Comparison of ENCODE assay signal across 2 cellular contexts in genomic region chr17:60355663-60356594, GRCh38.
A peak's percentile ranks its signal among the peaks of the same experiment; 100 is the strongest.
TF ChIP-seq lines count a peak whose summit lies in the region.

No MANE protein-coding gene starts in this region.

TF ChIP-seq in A549, 52 proteins besides CTCF, POLR2A, EP300 and RAD21:
- TF ChIP-seq GATA3 (IDR thresholded peaks at IDR 0.05; ENCODE audit: borderline replicate concordance) = 0 out of 2 replicates have a peak, but pooled peaks have one; percentile 31
- TF ChIP-seq NPAS2 (CRISPR knock-in tag; IDR thresholded peaks at IDR 0.05; ENCODE audit: borderline replicate concordance) = no peak
- peak; percentile 30; the same call in 1 of the 2 replicates for TF ChIP-seq KDM1A (IDR thresholded peaks at IDR 0.05; ENCODE audit: low read depth)
- TF ChIP-seq JUN (IDR thresholded peaks at IDR 0.05) = no peak
- TF ChIP-seq PHF8 (IDR thresholded peaks at IDR 0.05; ENCODE audit: borderline replicate concordance, low read depth) = no peak
- no peak for TF ChIP-seq SMC3 (IDR thresholded peaks at IDR 0.05)

TF ChIP-seq in HepG2, 621 proteins besides CTCF, POLR2A, EP300 and RAD21 (continues in another document):
- no peak for TF ChIP-seq FOXO1 (CRISPR knock-in tag; IDR thresholded peaks at IDR 0.05)
- TF ChIP-seq ZNF747 (CRISPR knock-in tag; IDR thresholded peaks at IDR 0.05; ENCODE audit: borderline replicate concordance) = no peak
- peak; percentile 59; the same call in 1 of the 2 replicates for TF ChIP-seq ZNF580 (CRISPR knock-in tag; IDR thresholded peaks at IDR 0.05; ENCODE audit: borderline replicate concordance, low read depth)
- TF ChIP-seq BHLHE40 (IDR thresholded peaks at IDR 0.05; ENCODE audit: low read length) = peak; percentile 68; the same call in 1 of the 2 replicates
- TF ChIP-seq TOPORS (CRISPR knock-in tag; IDR thresholded peaks at IDR 0.05) = no peak
- TF ChIP-seq ZNF775 (CRISPR knock-in tag; IDR thresholded peaks at IDR 0.05; ENCODE audit: borderline replicate concordance) = peak; percentile 70; the same call in 1 of the 2 replicates
- TF ChIP-seq POGZ (CRISPR knock-in tag; IDR thresholded peaks at IDR 0.05) = 0 out of 2 replicates have a peak, but pooled peaks have one; percentile 17
- no peak for TF ChIP-seq NONO (IDR thresholded peaks at IDR 0.05)
- TF ChIP-seq NONO (CRISPR knock-in tag; conservative IDR thresholded peaks at IDR 0.05) = 0 out of 2 replicates have a peak, but pooled peaks have one; percentile 21
- TF ChIP-seq PLSCR1 (CRISPR knock-in tag; IDR thresholded peaks at IDR 0.05; ENCODE audit: borderline replicate concordance) = no peak
- no peak for TF ChIP-seq UBTF (CRISPR knock-in tag; IDR thresholded peaks at IDR 0.05)
- 0 out of 2 replicates have a peak, but pooled peaks have one; percentile 16 for TF ChIP-seq NFKBIZ (CRISPR knock-in tag; IDR thresholded peaks at IDR 0.05)
- peak; percentile 63; the same call in 1 of the 2 replicates for TF ChIP-seq TBX2 (CRISPR knock-in tag; IDR thresholded peaks at IDR 0.05; ENCODE audit: borderline replicate concordance)
- TF ChIP-seq DMTF1 (CRISPR knock-in tag; IDR thresholded peaks at IDR 0.05) = no peak
- no peak for TF ChIP-seq PREB (CRISPR knock-in tag; IDR thresholded peaks at IDR 0.05)
- TF ChIP-seq ARID3A (IDR thresholded peaks at IDR 0.05; ENCODE audit: low read depth, low read length) = peak; percentile 53; the same call in 1 of the 2 replicates
- no peak for TF ChIP-seq ZNF501 (CRISPR knock-in tag; IDR thresholded peaks at IDR 0.05)
- TF ChIP-seq MNT (IDR thresholded peaks at IDR 0.05) = peak; percentile 61; the same call in 1 of the 2 replicates
- TF ChIP-seq MXI1 (IDR thresholded peaks at IDR 0.05; ENCODE audit: borderline replicate concordance, low read depth, low read length) = peak; percentile 35; the same call in 1 of the 3 replicates
- TF ChIP-seq ZNF652 (CRISPR knock-in tag; IDR thresholded peaks at IDR 0.05; ENCODE audit: borderline replicate concordance, low read depth) = peak; percentile 96
- peak; percentile 77; the same call in 1 of the 2 replicates for TF ChIP-seq ARID5B (CRISPR knock-in tag; IDR thresholded peaks at IDR 0.05)
- TF ChIP-seq JDP2 (CRISPR knock-in tag; IDR thresholded peaks at IDR 0.05; ENCODE audit: borderline replicate concordance) = no peak
- peak; percentile 21; the same call in 1 of the 2 replicates for TF ChIP-seq ZNF772 (CRISPR knock-in tag; IDR thresholded peaks at IDR 0.05)
- TF ChIP-seq ZSCAN31 (CRISPR knock-in tag; IDR thresholded peaks at IDR 0.05; ENCODE audit: low read depth) = 0 out of 2 replicates have a peak, but pooled peaks have one; percentile 42
- TF ChIP-seq SNAPC2 (CRISPR knock-in tag; IDR thresholded peaks at IDR 0.05) = 0 out of 2 replicates have a peak, but pooled peaks have one; percentile 58
- peak; percentile 100 for TF ChIP-seq BCL6 (CRISPR knock-in tag; IDR thresholded peaks at IDR 0.05)
- TF ChIP-seq TERF1 (CRISPR knock-in tag; IDR thresholded peaks at IDR 0.05) = no peak
- TF ChIP-seq ZNF670 (CRISPR knock-in tag; IDR thresholded peaks at IDR 0.05; ENCODE audit: borderline replicate concordance) = no peak
- TF ChIP-seq ZNF362 (CRISPR knock-in tag; IDR thresholded peaks at IDR 0.05; ENCODE audit: borderline replicate concordance) = peak; percentile 84
- TF ChIP-seq ISL2 (CRISPR knock-in tag; IDR thresholded peaks at IDR 0.05) = peak; percentile 87
- no peak for TF ChIP-seq ZNF704 (CRISPR knock-in tag; IDR thresholded peaks at IDR 0.05; ENCODE audit: borderline replicate concordance)
- TF ChIP-seq MAX (IDR thresholded peaks at IDR 0.05) = peak; percentile 58
- peak; percentile 32; the same call in 1 of the 2 replicates for TF ChIP-seq NR2C2 (CRISPR knock-in tag; IDR thresholded peaks at IDR 0.05; ENCODE audit: borderline replicate concordance)
- 0 out of 2 replicates have a peak, but pooled peaks have one; percentile 29 for TF ChIP-seq IRF2 (CRISPR knock-in tag; IDR thresholded peaks at IDR 0.05)
- TF ChIP-seq ZZZ3 (CRISPR knock-in tag; IDR thresholded peaks at IDR 0.05; ENCODE audit: borderline replicate concordance) = no peak
- TF ChIP-seq SOX13 (IDR thresholded peaks at IDR 0.05) = peak; percentile 66; the same call in 1 of the 2 replicates
- TF ChIP-seq SOX13 (CRISPR knock-in tag; conservative IDR thresholded peaks at IDR 0.05 in 1 of 2, IDR thresholded peaks at IDR 0.05 in 1 of 2) = peak in 1 of 2 experiments; percentile 92; a peak in 2 of 4 replicates
- TF ChIP-seq GFI1 (CRISPR knock-in tag; IDR thresholded peaks at IDR 0.05; ENCODE audit: borderline replicate concordance) = peak; percentile 51; the same call in 1 of the 2 replicates
